33 cellular contexts compared by ENCODE assay signal in the genomic region with DNA sequence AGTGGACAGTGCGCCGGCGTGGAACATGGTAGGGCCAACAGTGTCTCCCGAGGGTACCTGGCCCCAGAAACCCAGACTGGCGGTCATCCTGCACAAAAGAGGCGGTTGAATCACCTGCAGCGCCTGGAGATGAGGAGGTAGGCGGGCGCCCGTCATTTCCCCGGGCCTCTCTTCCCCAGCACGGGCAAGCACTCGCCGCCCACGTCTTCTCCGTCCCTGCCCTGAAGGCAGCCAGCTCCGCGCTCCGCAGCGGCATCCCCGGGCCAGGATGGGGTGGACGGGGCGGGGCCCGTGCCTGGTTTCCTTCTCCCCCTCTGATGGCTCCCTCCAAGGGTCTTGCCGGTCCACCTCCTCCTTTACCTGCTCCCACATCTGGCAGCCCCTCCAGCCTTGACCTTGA. TPM values are rescaled to one million over a fixed set of nuclear protein-coding genes. Genes with fewer than 3 reads are reported as not detected.
DNase-seq lines count a peak whose midpoint lies in the region; ATAC-seq, FAIRE-seq and TF ChIP-seq lines count a peak whose summit lies in the region.
"Had no signal": no experiment of that assay in that cellular context is flagged by ENCODE, and none has a peak within 500 bp of the region (broad histone marks: within the 10 kb centered on the region; RNA-seq: fewer than 3 reads in every experiment).

No MANE protein-coding gene starts in this region.

- H3K27me3 Mint-ChIP-seq in osteocyte (ENCODE audit: unreplicated experiment): peaks cover 8% of the 10 kb centered on the region

- intact Hi-C loops in testis (cut with DNase I; ENCODE audit: low total_unique reads): no loop called here
- intact Hi-C loops in pancreas (cut with DNase I): no loop called here

- DNase-seq in RWPE2 (ENCODE audit: low spot score) (no peak), epithelial cell of esophagus (ENCODE audit: low read depth) (peak; percentile 64), testis (peak; percentile 25), pancreas (no peak), osteocyte (ENCODE audit: extremely low spot score, unreplicated experiment) (no peak)
- DNase-seq: activated CD4-positive, alpha-beta T cell treated with anti-CD3 and anti-CD28 coated beads, Interleukin-2, amount 50 U/mL, for 4 hours; activated CD8-positive, alpha-beta memory T cell treated with anti-CD3 and anti-CD28 coated beads, Interleukin-2, amount 50 U/mL, for 4 hours; Caco-2; colonic mucosa; DND-41; effector memory CD4-positive, alpha-beta T cell; foreskin fibroblast; HCEC 1CT; immature natural killer cell; mesendoderm; NCI-H1105; NCI-H2081; NCI-H446; PC-9; SHP77 treated with DMSO at 0.1 percent for 48 hours; stimulated activated CD4-positive, alpha-beta T cell treated with anti-CD3 and anti-CD28 coated beads, Interleukin-12 subunit alpha, Interleukin-12 subunit beta, amount 100 ng/mL, for 4 hours; stimulated activated CD4-positive, alpha-beta T cell treated with anti-CD3 and anti-CD28 coated beads, Interleukin-4, amount 100 ng/mL, for 1 hour; SW 1271 had no signal

- ATAC-seq in RWPE2 (ENCODE audit: low read depth) (peak; percentile 77), pancreas (no peak), HG03045 (IDR thresholded peaks at IDR 0.05; ENCODE audit: unreplicated experiment) (no peak)
- ATAC-seq: activated T-helper 17 cell treated with anti-CD3 and anti-CD28 coated beads, Interleukin-2, amount 50 U/mL, for 72 hours; sciatic nerve had no signal

- H3K9me3 ChIP-seq in ES-I3 (ENCODE audit: control insufficient read depth, insufficient read depth, low read length): no peaks in the 10 kb centered on the region
- H3K9me3 ChIP-seq in RWPE2 (ENCODE audit: severe bottlenecking): no peaks in the 10 kb centered on the region
- H3K9me3 ChIP-seq in testis: no peaks in the 10 kb centered on the region
- H3K9me3 ChIP-seq in pancreas: no peaks in the 10 kb centered on the region
- H3K9me3 ChIP-seq: Caco-2, colonic mucosa had no signal

- H3K36me3 Mint-ChIP-seq in osteocyte (ENCODE audit: unreplicated experiment): no peaks in the 10 kb centered on the region
- H3K36me3 Mint-ChIP-seq: activated naive CD4-positive, alpha-beta T cell treated with anti-CD3 and anti-CD28 coated beads, Interleukin-2, amount 50 U/mL, for 24 hours; neural progenitor cell had no signal

- H3K4me1 Mint-ChIP-seq in osteocyte (ENCODE audit: unreplicated experiment): peaks cover 1% of the 10 kb centered on the region
- H3K4me1 Mint-ChIP-seq: activated naive CD4-positive, alpha-beta T cell treated with anti-CD3 and anti-CD28 coated beads, Interleukin-2, amount 50 U/mL, for 24 hours; activated T-helper 17 cell treated with anti-CD3 and anti-CD28 coated beads, Interleukin-2, amount 50 U/mL, for 72 hours; immature natural killer cell had no signal

- 31 to 33% methylated on average over 22 to 25 of the region's 25 CpGs for WGBS in testis, 2 donors
- 28 to 29% methylated on average over 24 to 25 of the region's 25 CpGs for WGBS in pancreas, 2 donors

- H3K27ac ChIP-seq in RWPE2 (ENCODE audit: poor library complexity, severe bottlenecking) (no peak overlapping the region), testis (no peak overlapping the region), pancreas (no peak overlapping the region)
- H3K27ac ChIP-seq: C4-2B, cardiac muscle cell, colonic mucosa, neural progenitor cell, PC-9 had no signal

- no peak for TF ChIP-seq POLR2A in testis (IDR thresholded peaks at IDR 0.05)

- TF ChIP-seq CTCF in RWPE2 (IDR thresholded peaks at IDR 0.05; ENCODE audit: poor library complexity, severe bottlenecking) (no peak), epithelial cell of esophagus (IDR thresholded peaks at IDR 0.05; ENCODE audit: insufficient read depth, low read depth, low read length, missing control alignments) (no peak), testis (IDR thresholded peaks at IDR 0.05) (no peak), pancreas (IDR thresholded peaks at IDR 0.05) (no peak), osteocyte (IDR thresholded peaks at IDR 0.05) (no peak)

- peak overlapping the region; percentile 28; the same call in 1 of the 2 replicates for H3K9ac ChIP-seq in ES-I3 (ENCODE audit: low read depth, low read length)
- H3K9ac ChIP-seq: neural progenitor cell had no signal

- H3K4me3 ChIP-seq in RWPE2 (ENCODE audit: severe bottlenecking) (no peak overlapping the region), epithelial cell of esophagus (ENCODE audit: low read length) (no peak overlapping the region), testis (peak overlapping the region in 1 of 2 donors; percentile 3), pancreas (no peak overlapping the region)
- H3K4me3 ChIP-seq: cardiac muscle cell, colonic mucosa, neural progenitor cell, PC-9 had no signal

- H3K27me3 ChIP-seq in RWPE2 (ENCODE audit: insufficient read depth, poor library complexity, severe bottlenecking): no peaks in the 10 kb centered on the region
- H3K27me3 ChIP-seq in testis: no peaks in the 10 kb centered on the region
- H3K27me3 ChIP-seq in pancreas: peaks cover 0 to 3% (median 0%) of the 10 kb centered on the region in 4 donors
- H3K27me3 ChIP-seq: cardiac muscle cell, colonic mucosa, neural progenitor cell had no signal

- H3K27ac Mint-ChIP-seq in osteocyte (ENCODE audit: unreplicated experiment): no peak overlapping the region
- H3K27ac Mint-ChIP-seq: activated T-helper 17 cell treated with anti-CD3 and anti-CD28 coated beads, Interleukin-2, amount 50 U/mL, for 72 hours; immature natural killer cell; neural progenitor cell; progenitor cell of endocrine pancreas had no signal

- H3K36me3 ChIP-seq in ES-I3 (ENCODE audit: insufficient read depth, low read length) (no peaks in the 10 kb centered on the region), RWPE2 (ENCODE audit: low read depth) (no peaks in the 10 kb centered on the region), testis (ENCODE audit: low read depth, missing control alignments) (no peaks in the 10 kb centered on the region), pancreas (no peaks in the 10 kb centered on the region)
- H3K36me3 ChIP-seq: cardiac muscle cell, colonic mucosa, neural progenitor cell had no signal

- FAIRE-seq in pancreas (lab: Jason Lieb, UNC): no peak
- FAIRE-seq: GM12892 had no signal

- no peak overlapping the region for H3K4me3 Mint-ChIP-seq in osteocyte (ENCODE audit: unreplicated experiment)
- H3K4me3 Mint-ChIP-seq: activated naive CD4-positive, alpha-beta T cell treated with anti-CD3 and anti-CD28 coated beads, Interleukin-2, amount 50 U/mL, for 24 hours; activated T-helper 17 cell treated with anti-CD3 and anti-CD28 coated beads, Interleukin-2, amount 50 U/mL, for 72 hours; immature natural killer cell; neural progenitor cell had no signal

- H3K9me3 Mint-ChIP-seq in osteocyte (ENCODE audit: unreplicated experiment): no peaks in the 10 kb centered on the region
- H3K9me3 Mint-ChIP-seq: activated naive CD4-positive, alpha-beta T cell treated with anti-CD3 and anti-CD28 coated beads, Interleukin-2, amount 50 U/mL, for 24 hours; activated T-helper 17 cell treated with anti-CD3 and anti-CD28 coated beads, Interleukin-2, amount 50 U/mL, for 72 hours had no signal

- H3K4me1 ChIP-seq in ES-I3 (ENCODE audit: insufficient read depth, low read length) (peaks cover 22% of the 10 kb centered on the region), RWPE2 (ENCODE audit: insufficient read depth, poor library complexity, severe bottlenecking) (no peaks in the 10 kb centered on the region), testis (no peaks in the 10 kb centered on the region), pancreas (no peaks in the 10 kb centered on the region)
- H3K4me1 ChIP-seq: Caco-2, colonic mucosa, neural progenitor cell had no signal

RNA-seq across cellular contexts. Expression of gene N4BP3, which starts 27.1 kb away (rescaled TPM):
- total RNA-seq in testis: 1 to 10 TPM; 3.2 to 3.6 TPM
- 1.4 TPM for polyA plus RNA-seq in testis (ENCODE audit: insufficient read depth, low read depth, low replicate concordance)
- 1 to 10 TPM in 1 of 6 donors, under 1 TPM in 5; 0.23 to 1.1 (median 0.47) TPM for total RNA-seq in pancreas
- polyA plus RNA-seq in pancreas: 1 to 10 TPM in 1 of 2 donors, under 1 TPM in 1; 0.75 to 1.1 TPM
- total RNA-seq in osteocyte: 0.55 and 0.64 TPM in 2 replicates

RNA-seq across cellular contexts. Expression of gene RMND5B, which starts 44.5 kb away (rescaled TPM):
- 100 to 1,000 TPM in 1 of 2 donors, 10 to 100 TPM in 1; 73.0 to 102 TPM for total RNA-seq in testis
- polyA plus RNA-seq in testis (ENCODE audit: insufficient read depth, low read depth, low replicate concordance): 181 TPM
- total RNA-seq in pancreas: 10 to 100 TPM; 12.1 to 21.7 (median 17.4) TPM
- 10 to 100 TPM; 26.4 to 29.8 TPM for polyA plus RNA-seq in pancreas
- 38.8 and 39.5 TPM in 2 replicates for total RNA-seq in osteocyte

Comparison
In these comparisons a context has a peak if more than half of its experiments do, and no peak if none do; other contexts are left out.
1. DNase-seq: peak in epithelial cell of esophagus (single experiment) and testis (single experiment); none in RWPE2 (single experiment), pancreas (0 of 6) and osteocyte (single experiment).